Comparison of ENCODE assay signal across 15 cellular contexts in genomic region chr19:3398900-3399278, GRCh38. TPM values are rescaled to one million over a fixed set of nuclear protein-coding genes. Genes with fewer than 3 reads are reported as not detected.
DNase-seq lines count a peak whose midpoint lies in the region; ATAC-seq and TF ChIP-seq lines count a peak whose summit lies in the region.
"Had no signal": no experiment of that assay in that cellular context is flagged by ENCODE, and none has a peak within 500 bp of the region (broad histone marks: within the 10 kb centered on the region; RNA-seq: fewer than 3 reads in every experiment).

No MANE protein-coding gene starts in this region.

- no peak overlapping the region for H2AFZ ChIP-seq in osteoblast (ENCODE audit: low read length)

- WGBS in gastroesophageal sphincter (ENCODE audit: low coverage in 1 of 2), 2 donors, result 24% methylated on average over 7 of the region's 10 CpGs; no CpG with 5 or more reads in 1 of the 2 donors

- DNase-seq in Peyer's patch (no peak), GM19240 (ENCODE audit: insufficient read length, low spot score) (no peak), T-cell (no peak), osteoblast (ENCODE audit: insufficient read length, low spot score, missing footprints) (no peak), DMS79 (lab: John Stamatoyannopoulos, UW) (no peak)
- DNase-seq: activated CD4-positive, alpha-beta T cell treated with anti-CD3 and anti-CD28 coated beads, Interleukin-2, amount 10 ng/mL, durations not matched to agents 7 days and 5 days; brain microvascular endothelial cell; DND-41; HCEC 1CT; natural killer cell; NCI-H524 treated with DMSO at 0.1 percent for 48 hours; T-helper 17 cell had no signal

- H3K4me2 ChIP-seq in osteoblast (ENCODE audit: insufficient read depth, low read length), result no peak overlapping the region

- no peaks in the 10 kb centered on the region for H3K27me3 ChIP-seq in Peyer's patch
- H3K27me3 ChIP-seq in gastroesophageal sphincter, result no peaks in the 10 kb centered on the region
- H3K27me3 ChIP-seq in mucosa of rectum (ENCODE audit: control insufficient read depth in 2 of 2, insufficient read depth in 2 of 2, low read length in 2 of 2), result no peaks in the 10 kb centered on the region
- no peaks in the 10 kb centered on the region for H3K27me3 ChIP-seq in osteoblast (ENCODE audit: insufficient read depth, low read length)
- H3K27me3 ChIP-seq: brain microvascular endothelial cell had no signal

- H3K27ac ChIP-seq in Peyer's patch (peak overlapping the region; percentile 1 to 78 (median 57)), gastroesophageal sphincter (peak overlapping the region; percentile 96 to 100 (median 100)), mucosa of rectum (ENCODE audit: low read depth in 2 of 2, low read length in 2 of 2) (peak overlapping the region; percentile 81 to 85), temporal lobe (ENCODE audit: low read depth, low read length) (peak overlapping the region; percentile 97), osteoblast (ENCODE audit: low read depth, low read length) (no peak overlapping the region)
- H3K27ac ChIP-seq: brain microvascular endothelial cell had no signal

- CTCF ChIA-PET in T-cell (lab: Charles Lee), result interaction anchor here in 1 of 2 donors (0.6 kb wide), 1 partner anchor 31 kb away, joined by 10 read pairs; no protein-coding TSS in a partner anchor

- POLR2A ChIA-PET in T-cell (lab: Charles Lee), result no interaction called here

- H3K4me1 Mint-ChIP-seq in T-cell, result peaks cover 0 to 6% (median 3%) of the 10 kb centered on the region in 3 donors
- H3K4me1 Mint-ChIP-seq: activated CD4-positive, alpha-beta T cell treated with anti-CD3 and anti-CD28 coated beads, Interleukin-2, amount 10 ng/mL, durations not matched to agents 7 days and 5 days had no signal

- no peak overlapping the region for H3K4me3 Mint-ChIP-seq in T-cell
- H3K4me3 Mint-ChIP-seq: activated CD4-positive, alpha-beta T cell treated with anti-CD3 and anti-CD28 coated beads, Interleukin-2, amount 10 ng/mL, durations not matched to agents 7 days and 5 days; natural killer cell; T-helper 17 cell had no signal

- H3K9me3 Mint-ChIP-seq in T-cell, result no peaks in the 10 kb centered on the region
- H3K9me3 Mint-ChIP-seq: activated CD4-positive, alpha-beta T cell treated with anti-CD3 and anti-CD28 coated beads, Interleukin-2, amount 10 ng/mL, durations not matched to agents 7 days and 5 days; natural killer cell had no signal

- H3K79me2 ChIP-seq in osteoblast (ENCODE audit: insufficient read depth, low read length), result peaks cover 91% of the 10 kb centered on the region

- H3K36me3 Mint-ChIP-seq in T-cell, result peaks cover 6% of the 10 kb centered on the region
- H3K36me3 Mint-ChIP-seq: natural killer cell had no signal

- peaks cover 0 to 27% (median 0%) of the 10 kb centered on the region in 4 donors for H3K4me1 ChIP-seq in Peyer's patch
- peaks cover 0 to 98% (median 37%) of the 10 kb centered on the region in 3 donors for H3K4me1 ChIP-seq in gastroesophageal sphincter
- H3K4me1 ChIP-seq in mucosa of rectum (ENCODE audit: control insufficient read depth in 2 of 2, insufficient read depth in 2 of 2, low read length in 2 of 2), result peaks cover 20 to 26% of the 10 kb centered on the region in 2 donors
- H3K4me1 ChIP-seq in osteoblast (ENCODE audit: insufficient read depth, low read length), result peaks cover 12% of the 10 kb centered on the region

- H3K9ac ChIP-seq in mucosa of rectum (ENCODE audit: low read depth in 1 of 2, low read length in 2 of 2), result peak overlapping the region in 1 of 2 donors; percentile 59

- no peaks in the 10 kb centered on the region for H3K9me3 ChIP-seq in Peyer's patch
- H3K9me3 ChIP-seq in gastroesophageal sphincter, result no peaks in the 10 kb centered on the region
- H3K9me3 ChIP-seq in mucosa of rectum (ENCODE audit: control insufficient read depth in 2 of 2, low read length in 2 of 2), result no peaks in the 10 kb centered on the region
- H3K9me3 ChIP-seq in osteoblast (ENCODE audit: low read depth, low read length), result no peaks in the 10 kb centered on the region

- peak overlapping the region in 1 of 4 donors; percentile 27 for H3K4me3 ChIP-seq in Peyer's patch
- H3K4me3 ChIP-seq in gastroesophageal sphincter, result peak overlapping the region in 1 of 2 donors; percentile 44
- H3K4me3 ChIP-seq in mucosa of rectum (ENCODE audit: low read length in 2 of 2), result peak overlapping the region in 1 of 2 donors; percentile 3
- no peak overlapping the region for H3K4me3 ChIP-seq in osteoblast (ENCODE audit: insufficient read depth, low read length)

- TF ChIP-seq EP300 in gastroesophageal sphincter (IDR thresholded peaks at IDR 0.05), result no peak

- ATAC-seq in gastroesophageal sphincter, result peak; percentile 23
- no peak for ATAC-seq in T-cell (replicated peaks in 1 of 4)
- ATAC-seq: natural killer cell, T-helper 17 cell had no signal

- TF ChIP-seq CTCF in Peyer's patch (IDR thresholded peaks at IDR 0.05), result no peak
- no peak for TF ChIP-seq CTCF in gastroesophageal sphincter (IDR thresholded peaks at IDR 0.05)
- TF ChIP-seq CTCF in osteoblast (IDR thresholded peaks at IDR 0.05; ENCODE audit: extremely low read depth, low read depth, low read length), result no peak

- H4K20me1 ChIP-seq in osteoblast (ENCODE audit: insufficient read depth, low read length), result peaks cover 43% of the 10 kb centered on the region

- H3K36me3 ChIP-seq in Peyer's patch (no peaks in the 10 kb centered on the region), gastroesophageal sphincter (peaks cover 0 to 16% of the 10 kb centered on the region in 2 donors), mucosa of rectum (ENCODE audit: control insufficient read depth in 2 of 2, insufficient read depth in 2 of 2, low read length in 2 of 2) (no peaks in the 10 kb centered on the region), osteoblast (ENCODE audit: insufficient read depth, low read length) (peaks cover 18% of the 10 kb centered on the region)

- no peaks in the 10 kb centered on the region for H3K27me3 Mint-ChIP-seq in T-cell
- H3K27me3 Mint-ChIP-seq: activated CD4-positive, alpha-beta T cell treated with anti-CD3 and anti-CD28 coated beads, Interleukin-2, amount 10 ng/mL, durations not matched to agents 7 days and 5 days; T-helper 17 cell had no signal

- TF ChIP-seq POLR2A in Peyer's patch (IDR thresholded peaks at IDR 0.05) (no peak), gastroesophageal sphincter (IDR thresholded peaks at IDR 0.05) (no peak)

- H3K27ac Mint-ChIP-seq in T-cell, result no peak overlapping the region
- H3K27ac Mint-ChIP-seq: activated CD4-positive, alpha-beta T cell treated with anti-CD3 and anti-CD28 coated beads, Interleukin-2, amount 10 ng/mL, durations not matched to agents 7 days and 5 days; natural killer cell; T-helper 17 cell had no signal

RNA-seq across cellular contexts. Expression of gene NFIC, which starts 32.5 kb away (rescaled TPM):
- total RNA-seq in Peyer's patch (100 to 1,000 TPM in 1 of 4 donors, 10 to 100 TPM in 3; 34.7 to 191 (median 64.9) TPM), gastroesophageal sphincter (100 to 1,000 TPM; 125 to 285 (median 155) TPM), temporal lobe (7.1 TPM), T-cell (10 to 100 TPM; 27.1 to 41.7 (median 37.2) TPM), osteoblast (57.2 and 61.2 TPM in 2 replicates)
